In genomic region chr6:7899046-7899888, GRCh38 we compare ENCODE assay signal across 11 cellular contexts. TPM values are rescaled to one million over a fixed set of nuclear protein-coding genes. Genes with fewer than 3 reads are reported as not detected.
DNase-seq lines count a peak whose midpoint lies in the region; ATAC-seq, FAIRE-seq and TF ChIP-seq lines count a peak whose summit lies in the region.
"Had no signal": no experiment of that assay in that cellular context is flagged by ENCODE, and none has a peak within 500 bp of the region (broad histone marks: within the 10 kb centered on the region; RNA-seq: fewer than 3 reads in every experiment).

No MANE protein-coding gene starts in this region.

- ATAC-seq in GM19452 (IDR thresholded peaks at IDR 0.05; ENCODE audit: unreplicated experiment) (peak; percentile 59), foreskin keratinocyte (no peak)
- ATAC-seq: naive thymus-derived CD8-positive, alpha-beta T cell had no signal

- no peak for FAIRE-seq in frontal cortex (lab: Jason Lieb, UNC)
- FAIRE-seq: endometrium had no signal

- DNase-seq in ACHN = peak; percentile 51
- peak; percentile 27 for DNase-seq in NCI-H2227 (lab: John Stamatoyannopoulos, UW; ENCODE audit: unreplicated experiment)
- no peak for DNase-seq in foreskin keratinocyte
- no peak for DNase-seq in T-helper 1 cell
- DNase-seq in activated CD4-positive, alpha-beta T cell treated with anti-CD3 and anti-CD28 coated beads, Interleukin-2, amount 50 U/mL, for 48 hours = no peak
- DNase-seq in frontal cortex (ENCODE audit: low spot score in 2 of 2) = no peak
- DNase-seq in stimulated activated CD4-positive, alpha-beta T cell treated with anti-CD3 and anti-CD28 coated beads, Interleukin-15, amount 100 ng/mL, for 24 hours = no peak
- DNase-seq: naive thymus-derived CD8-positive, alpha-beta T cell; NCI-H524 treated with DMSO at 0.1 percent for 48 hours had no signal

- peak; percentile 19 for TF ChIP-seq CTCF in foreskin keratinocyte (conservative IDR thresholded peaks at IDR 0.05)

- no peak overlapping the region for H3K27ac ChIP-seq in foreskin keratinocyte

- in situ Hi-C loops in ACHN (cut with HindIII; ENCODE audit: low pct_ligation_motif_present, low pct_unique_long_range_greater_than_20kb, low sequenced_read_pairs) = no loop called here

- H3K27me3 ChIP-seq in foreskin keratinocyte = no peaks in the 10 kb centered on the region

- no peaks in the 10 kb centered on the region for H3K4me1 ChIP-seq in foreskin keratinocyte

RNA-seq across cellular contexts. Expression of gene TXNDC5, which starts 11.3 kb away (rescaled TPM):
- total RNA-seq in foreskin keratinocyte = 157 and 159 TPM in 2 replicates
- 94.9 and 110 TPM in 2 replicates for polyA plus RNA-seq in foreskin keratinocyte
- 38.7 TPM for total RNA-seq in frontal cortex

Comparison
In these comparisons a context has a peak if more than half of its experiments do, and no peak if none do; other contexts are left out.
1. DNase-seq: peak in ACHN (single experiment) and NCI-H2227 (single experiment); none in foreskin keratinocyte (0 of 2), T-helper 1 cell (0 of 5), activated CD4-positive, alpha-beta T cell treated with anti-CD3 and anti-CD28 coated beads, Interleukin-2, amount 50 U/mL, for 48 hours (0 of 2), frontal cortex (0 of 2) and stimulated activated CD4-positive, alpha-beta T cell treated with anti-CD3 and anti-CD28 coated beads, Interleukin-15, amount 100 ng/mL, for 24 hours (single experiment).